Comparison of ENCODE assay signal across 39 cellular contexts in the genomic region with DNA sequence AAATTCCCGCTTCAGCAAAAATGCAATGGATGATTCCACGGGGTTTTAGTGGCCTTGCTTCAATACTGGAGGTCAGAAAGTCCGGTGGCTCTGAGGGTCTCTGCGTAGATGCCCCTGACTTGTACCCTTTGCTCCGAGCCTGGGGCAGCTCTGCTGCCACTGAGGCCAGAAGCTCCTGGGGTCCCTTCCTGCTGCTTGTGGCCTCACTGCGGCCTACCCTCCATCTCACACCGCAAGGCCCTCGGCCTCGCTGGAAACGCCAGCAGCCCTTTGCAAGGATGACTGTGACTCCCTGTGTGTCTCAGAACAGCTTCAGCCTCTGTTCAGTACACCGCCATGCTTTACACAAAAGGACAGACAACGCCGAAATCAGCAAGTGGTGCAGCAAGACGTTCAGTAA.
"Had no signal": no experiment of that assay in that cellular context is flagged by ENCODE, and none has a peak within 500 bp of the region (broad histone marks: within the 10 kb centered on the region; RNA-seq: fewer than 3 reads in every experiment).

No MANE protein-coding gene starts in this region.

- H3K4me1 ChIP-seq: adrenal gland, ascending aorta, body of pancreas, breast epithelium had no signal

- H3K4me1 Mint-ChIP-seq: activated naive CD4-positive, alpha-beta T cell treated with anti-CD3 and anti-CD28 coated beads, Interleukin-2, amount 10 ng/mL, durations not matched to agents 7 days and 5 days; activated naive CD4-positive, alpha-beta T cell treated with anti-CD3 and anti-CD28 coated beads, Interleukin-2, amount 50 U/mL, for 24 hours; activated naive CD8-positive, alpha-beta T cell treated with anti-CD3 and anti-CD28 coated beads for 36 hours; activated naive CD8-positive, alpha-beta T cell treated with anti-CD3 and anti-CD28 coated beads, Interleukin-2, amount 10 ng/mL, durations not matched to agents 7 days and 5 days; activated naive CD8-positive, alpha-beta T cell treated with anti-CD3 and anti-CD28 coated beads, Interleukin-2, amount 50 U/mL, for 24 hours; activated T-helper 17 cell treated with anti-CD3 and anti-CD28 coated beads, Interleukin-2, amount 50 U/mL, for 72 hours; brain; central memory CD8-positive, alpha-beta T cell had no signal

- FAIRE-seq: astrocyte, bronchial epithelial cell had no signal

- H3K4me3 ChIP-seq: adrenal gland, ascending aorta, body of pancreas, breast epithelium, cardiac muscle cell had no signal

- H3K27ac Mint-ChIP-seq: activated naive CD4-positive, alpha-beta T cell treated with anti-CD3 and anti-CD28 coated beads for 36 hours; activated naive CD4-positive, alpha-beta T cell treated with anti-CD3 and anti-CD28 coated beads, Interleukin-2, amount 10 ng/mL, durations not matched to agents 7 days and 5 days; activated naive CD4-positive, alpha-beta T cell treated with anti-CD3 and anti-CD28 coated beads, Interleukin-2, amount 50 U/mL, for 24 hours; activated naive CD4-positive, alpha-beta T cell treated with anti-CD3 and anti-CD28 coated beads, Interleukin-2, amount 50 U/mL, for 72 hours; activated naive CD8-positive, alpha-beta T cell; activated naive CD8-positive, alpha-beta T cell treated with anti-CD3 and anti-CD28 coated beads for 36 hours; activated naive CD8-positive, alpha-beta T cell treated with anti-CD3 and anti-CD28 coated beads, Interleukin-2, amount 10 ng/mL, durations not matched to agents 7 days and 5 days; activated naive CD8-positive, alpha-beta T cell treated with anti-CD3 and anti-CD28 coated beads, Interleukin-2, amount 50 U/mL, for 24 hours; activated T-cell treated with anti-CD3 and anti-CD28 coated beads, Interleukin-2, amount 50 U/mL, for 24 hours; activated T-cell treated with anti-CD3 and anti-CD28 coated beads, Interleukin-2, amount 50 U/mL, for 72 hours; activated T-helper 1 cell treated with anti-CD3 and anti-CD28 coated beads, Interleukin-12 subunit alpha, Interleukin-12 subunit beta, Interleukin-2, Interleukin-4 antibody, amounts not matched to agents 30 ng/mL and 10 ng/mL and 1 ng/mL, durations not matched to agents 14 hours and 24 hours and 36 hours; activated T-helper 17 cell treated with anti-CD3 and anti-CD28 coated beads, Interleukin-2, amount 50 U/mL, for 72 hours; activated T-helper 2 cell treated with anti-CD3 and anti-CD28 coated beads, Interferon-gamma antibody, Interleukin-2, Interleukin-4, amounts not matched to agents 10 μg/mL and 5 μg/mL and 100 μg/mL, durations not matched to agents 14 hours and 24 hours and 36 hours had no signal

- H3K4me3 Mint-ChIP-seq: activated naive CD4-positive, alpha-beta T cell treated with anti-CD3 and anti-CD28 coated beads for 36 hours; activated naive CD4-positive, alpha-beta T cell treated with anti-CD3 and anti-CD28 coated beads, Interleukin-2, amount 10 ng/mL, durations not matched to agents 7 days and 5 days; activated naive CD4-positive, alpha-beta T cell treated with anti-CD3 and anti-CD28 coated beads, Interleukin-2, amount 50 U/mL, for 24 hours; activated naive CD8-positive, alpha-beta T cell; activated naive CD8-positive, alpha-beta T cell treated with anti-CD3 and anti-CD28 coated beads for 36 hours; activated naive CD8-positive, alpha-beta T cell treated with anti-CD3 and anti-CD28 coated beads, Interleukin-2, amount 10 ng/mL, durations not matched to agents 7 days and 5 days; activated naive CD8-positive, alpha-beta T cell treated with anti-CD3 and anti-CD28 coated beads, Interleukin-2, amount 50 U/mL, for 24 hours; activated T-cell treated with anti-CD3 and anti-CD28 coated beads, Interleukin-2, amount 50 U/mL, for 24 hours; activated T-cell treated with anti-CD3 and anti-CD28 coated beads, Interleukin-2, amount 50 U/mL, for 4 hours; activated T-cell treated with anti-CD3 and anti-CD28 coated beads, Interleukin-2, amount 50 U/mL, for 72 hours; activated T-helper 1 cell treated with anti-CD3 and anti-CD28 coated beads, Interleukin-12 subunit alpha, Interleukin-12 subunit beta, Interleukin-2, Interleukin-4 antibody, amounts not matched to agents 30 ng/mL and 10 ng/mL and 1 ng/mL, durations not matched to agents 14 hours and 24 hours and 36 hours; activated T-helper 17 cell treated with anti-CD3 and anti-CD28 coated beads, Interleukin-2, amount 50 U/mL, for 72 hours; brain; central memory CD8-positive, alpha-beta T cell had no signal

- DNase-seq: activated effector memory CD4-positive, alpha-beta T cell treated with anti-CD3 and anti-CD28 coated beads, Interleukin-2, amount 50 U/mL, for 16 hours; activated effector memory CD4-positive, alpha-beta T cell treated with Interleukin-2 at 50 U/mL for 16 hours; activated gamma-delta T cell; activated gamma-delta T cell treated with Interleukin-2 at 50 U/mL for 16 hours; activated naive CD4-positive, alpha-beta T cell; activated naive CD4-positive, alpha-beta T cell treated with anti-CD3 and anti-CD28 coated beads for 36 hours; activated naive CD4-positive, alpha-beta T cell treated with anti-CD3 and anti-CD28 coated beads, Interleukin-2, amount 10 ng/mL, durations not matched to agents 7 days and 5 days; activated naive CD4-positive, alpha-beta T cell treated with anti-CD3 and anti-CD28 coated beads, Interleukin-2, amount 50 U/mL, for 16 hours; activated naive CD4-positive, alpha-beta T cell treated with Interleukin-2 at 50 U/mL for 16 hours; activated naive CD8-positive, alpha-beta T cell treated with anti-CD3 and anti-CD28 coated beads for 36 hours; activated naive CD8-positive, alpha-beta T cell treated with anti-CD3 and anti-CD28 coated beads, Interleukin-2, amount 10 ng/mL, durations not matched to agents 7 days and 5 days; activated naive CD8-positive, alpha-beta T cell treated with anti-CD3 and anti-CD28 coated beads, Interleukin-2, amount 50 U/mL, for 24 hours; activated T-cell treated with anti-CD3 and anti-CD28 coated beads, Interleukin-2, amount 50 U/mL, for 24 hours; activated T-cell treated with anti-CD3 and anti-CD28 coated beads, Interleukin-2, amount 50 U/mL, for 4 hours; activated T-cell treated with anti-CD3 and anti-CD28 coated beads, Interleukin-2, amount 50 U/mL, for 48 hours; activated T-cell treated with anti-CD3 and anti-CD28 coated beads, Interleukin-2, amount 50 U/mL, for 72 hours; adrenal gland; amniotic stem cell; amygdala; anterior cingulate cortex; aorta; body of pancreas; brain microvascular endothelial cell; caudate nucleus; central memory CD4-positive, alpha-beta T cell; cerebellar nuclear complex had no signal

- H3K36me3 ChIP-seq: adrenal gland, ascending aorta, brain microvascular endothelial cell, breast epithelium, cardiac muscle cell had no signal

- ATAC-seq: activated naive CD4-positive, alpha-beta T cell treated with anti-CD3 and anti-CD28 coated beads, Interleukin-2, amount 50 U/mL, for 72 hours; activated naive CD8-positive, alpha-beta T cell treated with anti-CD3 and anti-CD28 coated beads, Interleukin-2, amount 50 U/mL, for 24 hours; activated T-cell treated with anti-CD3 and anti-CD28 coated beads, Interleukin-2, amount 50 U/mL, for 4 hours; activated T-cell treated with anti-CD3 and anti-CD28 coated beads, Interleukin-2, amount 50 U/mL, for 72 hours; activated T-helper 17 cell treated with anti-CD3 and anti-CD28 coated beads, Interleukin-2, amount 50 U/mL, for 72 hours; body of pancreas had no signal

- H3K27ac ChIP-seq: adrenal gland, ascending aorta, body of pancreas, brain microvascular endothelial cell, breast epithelium, cardiac muscle cell had no signal

- H3K9me3 ChIP-seq: adrenal gland, ascending aorta, body of pancreas had no signal

- H3K27me3 Mint-ChIP-seq: activated naive CD4-positive, alpha-beta T cell treated with anti-CD3 and anti-CD28 coated beads, Interleukin-2, amount 10 ng/mL, durations not matched to agents 7 days and 5 days; activated naive CD4-positive, alpha-beta T cell treated with anti-CD3 and anti-CD28 coated beads, Interleukin-2, amount 50 U/mL, for 24 hours; activated naive CD8-positive, alpha-beta T cell; activated naive CD8-positive, alpha-beta T cell treated with anti-CD3 and anti-CD28 coated beads for 36 hours; activated naive CD8-positive, alpha-beta T cell treated with anti-CD3 and anti-CD28 coated beads, Interleukin-2, amount 10 ng/mL, durations not matched to agents 7 days and 5 days; activated naive CD8-positive, alpha-beta T cell treated with anti-CD3 and anti-CD28 coated beads, Interleukin-2, amount 50 U/mL, for 24 hours; activated T-cell treated with anti-CD3 and anti-CD28 coated beads, Interleukin-2, amount 50 U/mL, for 24 hours; activated T-helper 17 cell treated with anti-CD3 and anti-CD28 coated beads, Interleukin-2, amount 50 U/mL, for 72 hours; central memory CD8-positive, alpha-beta T cell had no signal

- H3K9me3 Mint-ChIP-seq: activated naive CD4-positive, alpha-beta T cell treated with anti-CD3 and anti-CD28 coated beads, Interleukin-2, amount 50 U/mL, for 24 hours; activated naive CD8-positive, alpha-beta T cell treated with anti-CD3 and anti-CD28 coated beads for 36 hours; activated T-cell treated with anti-CD3 and anti-CD28 coated beads, Interleukin-2, amount 50 U/mL, for 4 hours; central memory CD8-positive, alpha-beta T cell had no signal

- H3K27me3 ChIP-seq: adrenal gland, ascending aorta, body of pancreas, brain microvascular endothelial cell, breast epithelium, cardiac muscle cell had no signal

- H3K36me3 Mint-ChIP-seq: activated naive CD4-positive, alpha-beta T cell treated with anti-CD3 and anti-CD28 coated beads, Interleukin-2, amount 10 ng/mL, durations not matched to agents 7 days and 5 days; activated naive CD4-positive, alpha-beta T cell treated with anti-CD3 and anti-CD28 coated beads, Interleukin-2, amount 50 U/mL, for 24 hours; activated naive CD8-positive, alpha-beta T cell; activated naive CD8-positive, alpha-beta T cell treated with anti-CD3 and anti-CD28 coated beads for 36 hours; activated naive CD8-positive, alpha-beta T cell treated with anti-CD3 and anti-CD28 coated beads, Interleukin-2, amount 10 ng/mL, durations not matched to agents 7 days and 5 days; brain had no signal
